In genomic region chr9:114163517-114163924, GRCh38 we compare ENCODE assay signal across 1 cellular context.
TF ChIP-seq lines count a peak whose summit lies in the region.

No MANE protein-coding gene starts in this region.

TF ChIP-seq in HepG2, 621 proteins besides CTCF, POLR2A, EP300 and RAD21 (continued from another document and continues in another):
- peak; percentile 71; the same call in 1 of the 2 replicates for TF ChIP-seq MEF2D (CRISPR knock-in tag; IDR thresholded peaks at IDR 0.05)
- no peak for TF ChIP-seq RFX1 (IDR thresholded peaks at IDR 0.05)
- 0 out of 2 replicates have a peak, but pooled peaks have one; percentile 38 for TF ChIP-seq ZSCAN9 (CRISPR knock-in tag; IDR thresholded peaks at IDR 0.05; ENCODE audit: borderline replicate concordance)
- TF ChIP-seq ARID3A (IDR thresholded peaks at IDR 0.05; ENCODE audit: low read depth, low read length) = no peak
- TF ChIP-seq ZNF512B (CRISPR knock-in tag; IDR thresholded peaks at IDR 0.05; ENCODE audit: borderline replicate concordance) = no peak
- TF ChIP-seq ARNT2 (CRISPR knock-in tag; IDR thresholded peaks at IDR 0.05; ENCODE audit: low read depth) = no peak
- peak; percentile 64 for TF ChIP-seq SALL1 (CRISPR knock-in tag; IDR thresholded peaks at IDR 0.05)
- no peak for TF ChIP-seq ZSCAN22 (CRISPR knock-in tag; IDR thresholded peaks at IDR 0.05)
- TF ChIP-seq HMGXB4 (CRISPR knock-in tag; IDR thresholded peaks at IDR 0.05; ENCODE audit: borderline replicate concordance in 1 of 2, low read depth in 1 of 2) = no peak
- TF ChIP-seq PPARG (CRISPR knock-in tag; conservative IDR thresholded peaks at IDR 0.05) = 0 out of 2 replicates have a peak, but pooled peaks have one; percentile 35
- TF ChIP-seq KDM2A (CRISPR knock-in tag; IDR thresholded peaks at IDR 0.05; ENCODE audit: borderline replicate concordance, low read depth) = peak; percentile 66; the same call in 1 of the 2 replicates
- no peak for TF ChIP-seq ZNF232 (CRISPR knock-in tag; IDR thresholded peaks at IDR 0.05; ENCODE audit: borderline replicate concordance)
- TF ChIP-seq GPN1 (CRISPR knock-in tag; IDR thresholded peaks at IDR 0.05; ENCODE audit: borderline replicate concordance) = no peak
- TF ChIP-seq ZFP36L1 (CRISPR knock-in tag; IDR thresholded peaks at IDR 0.05) = peak; percentile 28; the same call in 1 of the 2 replicates
- TF ChIP-seq ZBED4 (CRISPR knock-in tag; IDR thresholded peaks at IDR 0.05; ENCODE audit: borderline replicate concordance) = peak; percentile 56; the same call in 1 of the 2 replicates
- no peak for TF ChIP-seq ZNF784 (CRISPR knock-in tag; IDR thresholded peaks at IDR 0.05; ENCODE audit: borderline replicate concordance)
- no peak for TF ChIP-seq ZNF282 (IDR thresholded peaks at IDR 0.05; ENCODE audit: partially characterized antibody)
- no peak for TF ChIP-seq RAD51 (IDR thresholded peaks at IDR 0.05; ENCODE audit: borderline replicate concordance)
- TF ChIP-seq HDAC1 (CRISPR knock-in tag; IDR thresholded peaks at IDR 0.05) = peak; percentile 21; the same call in 1 of the 2 replicates
- TF ChIP-seq CSRNP2 (CRISPR knock-in tag; conservative IDR thresholded peaks at IDR 0.05; ENCODE audit: low read depth) = no peak
- TF ChIP-seq CREM (IDR thresholded peaks at IDR 0.05) = no peak
- no peak for TF ChIP-seq CREM (CRISPR knock-in tag; IDR thresholded peaks at IDR 0.05)
- TF ChIP-seq ZBTB7A (CRISPR knock-in tag; IDR thresholded peaks at IDR 0.05) = no peak
- TF ChIP-seq RBM22 (optimal IDR thresholded peaks at IDR 0.05; ENCODE audit: low read length) = peak; percentile 38
- TF ChIP-seq EEA1 (CRISPR knock-in tag; IDR thresholded peaks at IDR 0.05; ENCODE audit: borderline replicate concordance) = no peak
- no peak for TF ChIP-seq BRD4 (CRISPR knock-in tag; IDR thresholded peaks at IDR 0.05)
- TF ChIP-seq TEAD2 (CRISPR knock-in tag; IDR thresholded peaks at IDR 0.05) = no peak
- TF ChIP-seq ZBTB7B (CRISPR knock-in tag; IDR thresholded peaks at IDR 0.05) = no peak
- peak; percentile 75 for TF ChIP-seq RXRA (CRISPR knock-in tag; IDR thresholded peaks at IDR 0.05)
- no peak for TF ChIP-seq DMTF1 (CRISPR knock-in tag; IDR thresholded peaks at IDR 0.05)
- peak; percentile 61; the same call in 1 of the 2 replicates for TF ChIP-seq IRF2 (CRISPR knock-in tag; IDR thresholded peaks at IDR 0.05)
- no peak for TF ChIP-seq ZNF577 (CRISPR knock-in tag; IDR thresholded peaks at IDR 0.05; ENCODE audit: borderline replicate concordance, low read depth)
- no peak for TF ChIP-seq MZF1 (CRISPR knock-in tag; IDR thresholded peaks at IDR 0.05; ENCODE audit: borderline replicate concordance)
- peak; percentile 62 for TF ChIP-seq ELF1 (CRISPR knock-in tag; IDR thresholded peaks at IDR 0.05)
- peak; percentile 97 for TF ChIP-seq ZBTB42 (CRISPR knock-in tag; IDR thresholded peaks at IDR 0.05)
- no peak for TF ChIP-seq REXO4 (CRISPR knock-in tag; IDR thresholded peaks at IDR 0.05; ENCODE audit: borderline replicate concordance)
- peak; percentile 61; the same call in 1 of the 2 replicates for TF ChIP-seq KLF6 (CRISPR knock-in tag; IDR thresholded peaks at IDR 0.05)
- no peak for TF ChIP-seq ZNF343 (CRISPR knock-in tag; IDR thresholded peaks at IDR 0.05)
- no peak for TF ChIP-seq TRAFD1 (CRISPR knock-in tag; IDR thresholded peaks at IDR 0.05; ENCODE audit: borderline replicate concordance)
- peak; percentile 34; the same call in 1 of the 2 replicates for TF ChIP-seq SOX5 (CRISPR knock-in tag; IDR thresholded peaks at IDR 0.05; ENCODE audit: borderline replicate concordance)
- no peak for TF ChIP-seq ZNF790 (CRISPR knock-in tag; IDR thresholded peaks at IDR 0.05; ENCODE audit: borderline replicate concordance)
- TF ChIP-seq MIXL1 (CRISPR knock-in tag; IDR thresholded peaks at IDR 0.05) = no peak
- TF ChIP-seq NR2F1 (CRISPR knock-in tag; IDR thresholded peaks at IDR 0.05) = no peak
